In genomic region chr15:39770748-39771689, GRCh38 we compare ENCODE assay signal across 11 cellular contexts.
DNase-seq lines count a peak whose midpoint lies in the region; ATAC-seq and TF ChIP-seq lines count a peak whose summit lies in the region.
"Had no signal": no experiment of that assay in that cellular context is flagged by ENCODE, and none has a peak within 500 bp of the region (broad histone marks: within the 10 kb centered on the region; RNA-seq: fewer than 3 reads in every experiment).

No MANE protein-coding gene starts in this region.

- no peak for TF ChIP-seq CTCF in nephron (IDR thresholded peaks at IDR 0.05; ENCODE audit: unreplicated experiment in 3 of 3)

- H3K36me3 Mint-ChIP-seq in nephron (ENCODE audit: low read depth): peaks cover 14% of the 10 kb centered on the region

- peak overlapping the region; percentile 14 to 58 (median 55) for H3K27ac Mint-ChIP-seq in nephron

- H3K9me3 Mint-ChIP-seq in nephron: peaks cover 8% of the 10 kb centered on the region

- H3K4me3 Mint-ChIP-seq in nephron: peak overlapping the region in 1 of 3 experiments; percentile 15

- H3K4me1 Mint-ChIP-seq in nephron: peaks cover 7% of the 10 kb centered on the region

- H3K27me3 Mint-ChIP-seq in nephron (ENCODE audit: low read depth): peaks cover 24% of the 10 kb centered on the region

- peak; percentile 88 for DNase-seq in AG20443 (ENCODE audit: low spot score)
- peak; percentile 79 for DNase-seq in NCI-H524 treated with DMSO at 0.1 percent for 48 hours (lab: John Stamatoyannopoulos, UW)
- peak; percentile 48 for DNase-seq in epidermal melanocyte (ENCODE audit: insufficient read length, low spot score)
- no peak for DNase-seq in inferior parietal cortex (ENCODE audit: extremely low spot score)
- no peak for DNase-seq in activated gamma-delta T cell (lab: John Stamatoyannopoulos, UW)
- DNase-seq: DND-41, small intestine, trophoblast cell had no signal

- no peak for ATAC-seq in GM21390 (IDR thresholded peaks at IDR 0.05; ENCODE audit: unreplicated experiment)
- no peak for ATAC-seq in GM19455 (IDR thresholded peaks at IDR 0.05; ENCODE audit: unreplicated experiment)

Comparison
In these comparisons a context has a peak if more than half of its experiments do, and no peak if none do; other contexts are left out.
1. DNase-seq: peak in AG20443 (single experiment), NCI-H524 treated with DMSO at 0.1 percent for 48 hours (single experiment) and epidermal melanocyte (single experiment); none in inferior parietal cortex (single experiment) and activated gamma-delta T cell (single experiment).